In the genomic region with DNA sequence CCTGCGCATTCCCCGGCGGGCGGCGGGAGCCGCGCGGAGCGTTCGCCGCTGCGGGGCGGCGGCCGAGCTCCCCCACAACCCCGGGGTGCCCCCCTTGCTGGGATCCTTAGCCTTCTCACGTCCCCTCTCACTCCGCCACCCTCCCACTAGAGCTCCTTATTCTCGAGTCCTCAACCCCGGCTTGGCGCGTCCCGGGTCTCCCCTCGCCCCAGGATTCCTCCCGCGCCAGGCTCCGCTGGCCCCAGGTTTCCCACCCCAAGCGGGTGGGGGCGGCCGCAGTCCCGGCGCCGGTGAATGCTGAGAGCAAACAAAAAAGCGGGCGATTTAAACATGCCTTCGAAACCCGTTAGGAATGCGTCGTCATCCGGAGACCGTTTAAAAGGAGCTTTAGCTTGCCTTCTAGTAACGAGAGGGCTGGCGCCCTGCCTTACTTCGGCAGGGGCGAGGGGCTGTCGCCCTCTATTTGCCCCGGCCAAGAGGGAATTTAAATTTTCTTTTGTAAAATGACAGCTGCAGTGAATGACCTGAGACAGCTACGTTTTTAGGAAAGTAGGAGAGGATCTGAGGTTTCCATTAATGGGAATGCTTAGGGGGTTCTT, we compare ENCODE assay signal across 3 cellular contexts.
TF ChIP-seq lines count a peak whose summit lies in the region.

No MANE protein-coding gene starts in this region.

TF ChIP-seq in IMR-90, 13 proteins besides CTCF, POLR2A, EP300 and RAD21:
- peak; percentile 43; the same call in 1 of the 2 replicates for TF ChIP-seq MXI1 (IDR thresholded peaks at IDR 0.05; ENCODE audit: borderline replicate concordance, low read depth, low read length)
- peak; percentile 25; the same call in 1 of the 2 replicates for TF ChIP-seq MAZ (IDR thresholded peaks at IDR 0.05; ENCODE audit: borderline replicate concordance, low read depth, low read length)
- TF ChIP-seq FOS (IDR thresholded peaks at IDR 0.05; ENCODE audit: low read depth, low read length) = no peak

TF ChIP-seq in SK-N-SH, 30 proteins besides CTCF, POLR2A, EP300 and RAD21:
- TF ChIP-seq SIN3A (IDR thresholded peaks at IDR 0.05; ENCODE audit: borderline replicate concordance, low read depth, low read length) (peak; percentile 90; the same call in 1 of the 2 replicates), POLR2AphosphoS5 (IDR thresholded peaks at IDR 0.05; ENCODE audit: low read depth, low read length) (0 out of 2 replicates have a peak, but pooled peaks have one; percentile 35), MXI1 (IDR thresholded peaks at IDR 0.05; ENCODE audit: low read depth, low read length) (no peak), ELF1 (IDR thresholded peaks at IDR 0.05) (no peak), NRF1 (IDR thresholded peaks at IDR 0.05; ENCODE audit: low read depth, low read length) (peak; percentile 27; the same call in 1 of the 2 replicates), MAX (IDR thresholded peaks at IDR 0.05; ENCODE audit: low read depth) (peak; percentile 63; the same call in 1 of the 2 replicates), MEF2A (IDR thresholded peaks at IDR 0.05; ENCODE audit: borderline replicate concordance, low read depth) (no peak), CHD2 (IDR thresholded peaks at IDR 0.05; ENCODE audit: low read length, partially characterized antibody) (no peak), TAF1 (IDR thresholded peaks at IDR 0.05; ENCODE audit: borderline replicate concordance, low read depth, low read length) (no peak), GABPA (IDR thresholded peaks at IDR 0.05; ENCODE audit: low read depth) (no peak), GATA2 (CRISPR knock-in tag; IDR thresholded peaks at IDR 0.05) (no peak)

TF ChIP-seq in HepG2, 621 proteins besides CTCF, POLR2A, EP300 and RAD21 (continues in another document):
- TF ChIP-seq ZNF766 (CRISPR knock-in tag; IDR thresholded peaks at IDR 0.05; ENCODE audit: borderline replicate concordance) = no peak
- TF ChIP-seq ZNF296 (CRISPR knock-in tag; conservative IDR thresholded peaks at IDR 0.05) = no peak
- TF ChIP-seq GPBP1L1 (CRISPR knock-in tag; IDR thresholded peaks at IDR 0.05) = no peak
- no peak for TF ChIP-seq MAZ (IDR thresholded peaks at IDR 0.05; ENCODE audit: borderline replicate concordance, low read depth, low read length)
- TF ChIP-seq MAZ (CRISPR knock-in tag; IDR thresholded peaks at IDR 0.05; ENCODE audit: low read depth) = peak; percentile 2; the same call in 1 of the 2 replicates
- peak; percentile 68 for TF ChIP-seq SAP130 (CRISPR knock-in tag; IDR thresholded peaks at IDR 0.05; ENCODE audit: low read depth)
- peak; percentile 65 for TF ChIP-seq HDAC1 (CRISPR knock-in tag; IDR thresholded peaks at IDR 0.05)
- peak; percentile 89 for TF ChIP-seq ASH2L (IDR thresholded peaks at IDR 0.05; ENCODE audit: insufficient read length, low read depth, low read length)
- peak; percentile 9 for TF ChIP-seq SKI (IDR thresholded peaks at IDR 0.05; ENCODE audit: partially characterized antibody)
- TF ChIP-seq MATR3 (CRISPR knock-in tag; IDR thresholded peaks at IDR 0.05) = no peak
- TF ChIP-seq AGO1 (IDR thresholded peaks at IDR 0.05; ENCODE audit: low read depth, low read length, poor library complexity, severe bottlenecking) = peak; percentile 55
- 0 out of 2 replicates have a peak, but pooled peaks have one; percentile 3 for TF ChIP-seq ZSCAN25 (CRISPR knock-in tag; IDR thresholded peaks at IDR 0.05)
- TF ChIP-seq AHDC1 (CRISPR knock-in tag; IDR thresholded peaks at IDR 0.05; ENCODE audit: borderline replicate concordance) = 0 out of 2 replicates have a peak, but pooled peaks have one; percentile 19
- no peak for TF ChIP-seq ZNF883 (CRISPR knock-in tag; IDR thresholded peaks at IDR 0.05; ENCODE audit: not compliant biosample characterization)
- TF ChIP-seq PRDM10 (CRISPR knock-in tag; IDR thresholded peaks at IDR 0.05; ENCODE audit: low read depth) = 0 out of 2 replicates have a peak, but pooled peaks have one; percentile 11
- TF ChIP-seq ZNF816 (CRISPR knock-in tag; IDR thresholded peaks at IDR 0.05; ENCODE audit: borderline replicate concordance) = peak; percentile 47; the same call in 1 of the 2 replicates
- no peak for TF ChIP-seq NR2F1 (CRISPR knock-in tag; IDR thresholded peaks at IDR 0.05)
- TF ChIP-seq SIX4 (CRISPR knock-in tag; IDR thresholded peaks at IDR 0.05) = no peak
- TF ChIP-seq, protein P1, sequence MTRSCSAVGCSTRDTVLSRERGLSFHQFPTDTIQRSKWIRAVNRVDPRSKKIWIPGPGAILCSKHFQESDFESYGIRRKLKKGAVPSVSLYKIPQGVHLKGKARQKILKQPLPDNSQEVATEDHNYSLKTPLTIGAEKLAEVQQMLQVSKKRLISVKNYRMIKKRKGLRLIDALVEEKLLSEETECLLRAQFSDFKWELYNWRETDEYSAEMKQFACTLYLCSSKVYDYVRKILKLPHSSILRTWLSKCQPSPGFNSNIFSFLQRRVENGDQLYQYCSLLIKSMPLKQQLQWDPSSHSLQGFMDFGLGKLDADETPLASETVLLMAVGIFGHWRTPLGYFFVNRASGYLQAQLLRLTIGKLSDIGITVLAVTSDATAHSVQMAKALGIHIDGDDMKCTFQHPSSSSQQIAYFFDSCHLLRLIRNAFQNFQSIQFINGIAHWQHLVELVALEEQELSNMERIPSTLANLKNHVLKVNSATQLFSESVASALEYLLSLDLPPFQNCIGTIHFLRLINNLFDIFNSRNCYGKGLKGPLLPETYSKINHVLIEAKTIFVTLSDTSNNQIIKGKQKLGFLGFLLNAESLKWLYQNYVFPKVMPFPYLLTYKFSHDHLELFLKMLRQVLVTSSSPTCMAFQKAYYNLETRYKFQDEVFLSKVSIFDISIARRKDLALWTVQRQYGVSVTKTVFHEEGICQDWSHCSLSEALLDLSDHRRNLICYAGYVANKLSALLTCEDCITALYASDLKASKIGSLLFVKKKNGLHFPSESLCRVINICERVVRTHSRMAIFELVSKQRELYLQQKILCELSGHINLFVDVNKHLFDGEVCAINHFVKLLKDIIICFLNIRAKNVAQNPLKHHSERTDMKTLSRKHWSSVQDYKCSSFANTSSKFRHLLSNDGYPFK (CRISPR knock-in tag; IDR thresholded peaks at IDR 0.05; ENCODE audit: borderline replicate concordance) = no peak; the same call in 1 of the 2 replicates
- TF ChIP-seq KMT2B (CRISPR knock-in tag; IDR thresholded peaks at IDR 0.05) = 0 out of 2 replicates have a peak, but pooled peaks have one; percentile 18
- no peak for TF ChIP-seq TFAP4 (IDR thresholded peaks at IDR 0.05; ENCODE audit: borderline replicate concordance, low read depth)
- no peak for TF ChIP-seq LRRFIP1 (CRISPR knock-in tag; conservative IDR thresholded peaks at IDR 0.05)
- TF ChIP-seq HNRNPL (IDR thresholded peaks at IDR 0.05; ENCODE audit: low read depth, low read length) = 0 out of 2 replicates have a peak, but pooled peaks have one; percentile 9
- TF ChIP-seq ZNF850 (CRISPR knock-in tag; conservative IDR thresholded peaks at IDR 0.05) = 0 out of 2 replicates have a peak, but pooled peaks have one; percentile 57
- TF ChIP-seq, protein P2, sequence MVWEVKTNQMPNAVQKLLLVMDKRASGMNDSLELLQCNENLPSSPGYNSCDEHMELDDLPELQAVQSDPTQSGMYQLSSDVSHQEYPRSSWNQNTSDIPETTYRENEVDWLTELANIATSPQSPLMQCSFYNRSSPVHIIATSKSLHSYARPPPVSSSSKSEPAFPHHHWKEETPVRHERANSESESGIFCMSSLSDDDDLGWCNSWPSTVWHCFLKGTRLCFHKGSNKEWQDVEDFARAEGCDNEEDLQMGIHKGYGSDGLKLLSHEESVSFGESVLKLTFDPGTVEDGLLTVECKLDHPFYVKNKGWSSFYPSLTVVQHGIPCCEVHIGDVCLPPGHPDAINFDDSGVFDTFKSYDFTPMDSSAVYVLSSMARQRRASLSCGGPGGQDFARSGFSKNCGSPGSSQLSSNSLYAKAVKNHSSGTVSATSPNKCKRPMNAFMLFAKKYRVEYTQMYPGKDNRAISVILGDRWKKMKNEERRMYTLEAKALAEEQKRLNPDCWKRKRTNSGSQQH (CRISPR knock-in tag; IDR thresholded peaks at IDR 0.05; ENCODE audit: low read depth) = peak; percentile 71; the same call in 1 of the 2 replicates
- no peak; the same call in 1 of the 2 replicates for TF ChIP-seq HNF4G (IDR thresholded peaks at IDR 0.05; ENCODE audit: borderline replicate concordance, low read depth, low read length)
- 0 out of 2 replicates have a peak, but pooled peaks have one; percentile 24 for TF ChIP-seq HNF4G (CRISPR knock-in tag; IDR thresholded peaks at IDR 0.05; ENCODE audit: borderline replicate concordance, low read depth)
